Comparison of ENCODE assay signal across 1 cellular context in genomic region chr10:104291439-104291951, GRCh38.
A peak's percentile ranks its signal among the peaks of the same experiment; 100 is the strongest.
TF ChIP-seq lines count a peak whose summit lies in the region.

No MANE protein-coding gene starts in this region.

TF ChIP-seq in HepG2, 621 proteins besides CTCF, POLR2A, EP300 and RAD21 (continued from another document and continues in another):
- TF ChIP-seq ZIK1 (CRISPR knock-in tag; IDR thresholded peaks at IDR 0.05; ENCODE audit: borderline replicate concordance, low read depth) (no peak), KDM5B (CRISPR knock-in tag; IDR thresholded peaks at IDR 0.05; ENCODE audit: borderline replicate concordance) (peak; percentile 41; the same call in 1 of the 2 replicates), TFDP2 (CRISPR knock-in tag; IDR thresholded peaks at IDR 0.05) (0 out of 2 replicates have a peak, but pooled peaks have one; percentile 37), ZNF720 (CRISPR knock-in tag; IDR thresholded peaks at IDR 0.05) (no peak), ARNT2 (CRISPR knock-in tag; IDR thresholded peaks at IDR 0.05; ENCODE audit: low read depth) (peak; percentile 23; the same call in 1 of the 2 replicates), KDM4B (CRISPR knock-in tag; IDR thresholded peaks at IDR 0.05) (peak; percentile 64; the same call in 1 of the 2 replicates), BORCS8-MEF2B (CRISPR knock-in tag; IDR thresholded peaks at IDR 0.05) (peak; percentile 48; the same call in 1 of the 2 replicates), IKZF5 (CRISPR knock-in tag; IDR thresholded peaks at IDR 0.05) (peak; percentile 45; the same call in 1 of the 2 replicates), SALL1 (CRISPR knock-in tag; IDR thresholded peaks at IDR 0.05) (peak; percentile 88), NFKB2 (CRISPR knock-in tag; IDR thresholded peaks at IDR 0.05; ENCODE audit: borderline replicate concordance) (peak; percentile 22; the same call in 1 of the 2 replicates), ZNF292 (CRISPR knock-in tag; IDR thresholded peaks at IDR 0.05; ENCODE audit: borderline replicate concordance, low read depth) (no peak), ZNF496 (CRISPR knock-in tag; IDR thresholded peaks at IDR 0.05; ENCODE audit: insufficient replicate concordance) (no peak), RORA (CRISPR knock-in tag; IDR thresholded peaks at IDR 0.05) (no peak), MYC (CRISPR knock-in tag; IDR thresholded peaks at IDR 0.05; ENCODE audit: borderline replicate concordance) (peak; percentile 42; the same call in 1 of the 2 replicates), GATAD1 (CRISPR knock-in tag; IDR thresholded peaks at IDR 0.05) (peak; percentile 15; the same call in 1 of the 2 replicates), ATM (IDR thresholded peaks at IDR 0.05; ENCODE audit: borderline replicate concordance) (no peak), CREB1 (IDR thresholded peaks at IDR 0.05) (peak; percentile 63; the same call in 1 of the 2 replicates), CREB1 (CRISPR knock-in tag; IDR thresholded peaks at IDR 0.05) (peak; percentile 76), PHF8 (CRISPR knock-in tag; IDR thresholded peaks at IDR 0.05) (0 out of 2 replicates have a peak, but pooled peaks have one; percentile 37), KAT8 (CRISPR knock-in tag; IDR thresholded peaks at IDR 0.05) (peak; percentile 61; the same call in 1 of the 2 replicates), ZBTB33 (CRISPR knock-in tag; IDR thresholded peaks at IDR 0.05) (peak; percentile 67), NR2F2 (IDR thresholded peaks at IDR 0.05; ENCODE audit: borderline replicate concordance, low read depth) (no peak), ZKSCAN8 (CRISPR knock-in tag; IDR thresholded peaks at IDR 0.05; ENCODE audit: borderline replicate concordance) (0 out of 2 replicates have a peak, but pooled peaks have one; percentile 61), POGZ (CRISPR knock-in tag; IDR thresholded peaks at IDR 0.05) (peak; percentile 52; the same call in 1 of the 2 replicates), FOXA3 (CRISPR knock-in tag; IDR thresholded peaks at IDR 0.05) (peak; percentile 38; the same call in 1 of the 2 replicates), NONO (IDR thresholded peaks at IDR 0.05) (no peak), NONO (CRISPR knock-in tag; conservative IDR thresholded peaks at IDR 0.05) (peak; percentile 51; the same call in 1 of the 2 replicates), ZBTB38 (CRISPR knock-in tag; IDR thresholded peaks at IDR 0.05) (0 out of 2 replicates have a peak, but pooled peaks have one; percentile 26), KLF9 (CRISPR knock-in tag; IDR thresholded peaks at IDR 0.05; ENCODE audit: low read depth) (no peak), FOXO1 (CRISPR knock-in tag; IDR thresholded peaks at IDR 0.05) (peak; percentile 57; the same call in 1 of the 2 replicates), SP2 (CRISPR knock-in tag; IDR thresholded peaks at IDR 0.05) (no peak), RCOR2 (CRISPR knock-in tag; IDR thresholded peaks at IDR 0.05) (peak; percentile 47; the same call in 1 of the 2 replicates), TBX2 (CRISPR knock-in tag; IDR thresholded peaks at IDR 0.05; ENCODE audit: borderline replicate concordance) (peak; percentile 39; the same call in 1 of the 2 replicates), ZNF460 (CRISPR knock-in tag; IDR thresholded peaks at IDR 0.05; ENCODE audit: borderline replicate concordance) (no peak), ZKSCAN1 (IDR thresholded peaks at IDR 0.05; ENCODE audit: low read length) (peak; percentile 39; the same call in 1 of the 2 replicates), TMF1 (CRISPR knock-in tag; IDR thresholded peaks at IDR 0.05; ENCODE audit: low read depth) (no peak), ZSCAN9 (CRISPR knock-in tag; IDR thresholded peaks at IDR 0.05; ENCODE audit: borderline replicate concordance) (peak; percentile 77; the same call in 1 of the 2 replicates)
- TF ChIP-seq, protein P1, sequence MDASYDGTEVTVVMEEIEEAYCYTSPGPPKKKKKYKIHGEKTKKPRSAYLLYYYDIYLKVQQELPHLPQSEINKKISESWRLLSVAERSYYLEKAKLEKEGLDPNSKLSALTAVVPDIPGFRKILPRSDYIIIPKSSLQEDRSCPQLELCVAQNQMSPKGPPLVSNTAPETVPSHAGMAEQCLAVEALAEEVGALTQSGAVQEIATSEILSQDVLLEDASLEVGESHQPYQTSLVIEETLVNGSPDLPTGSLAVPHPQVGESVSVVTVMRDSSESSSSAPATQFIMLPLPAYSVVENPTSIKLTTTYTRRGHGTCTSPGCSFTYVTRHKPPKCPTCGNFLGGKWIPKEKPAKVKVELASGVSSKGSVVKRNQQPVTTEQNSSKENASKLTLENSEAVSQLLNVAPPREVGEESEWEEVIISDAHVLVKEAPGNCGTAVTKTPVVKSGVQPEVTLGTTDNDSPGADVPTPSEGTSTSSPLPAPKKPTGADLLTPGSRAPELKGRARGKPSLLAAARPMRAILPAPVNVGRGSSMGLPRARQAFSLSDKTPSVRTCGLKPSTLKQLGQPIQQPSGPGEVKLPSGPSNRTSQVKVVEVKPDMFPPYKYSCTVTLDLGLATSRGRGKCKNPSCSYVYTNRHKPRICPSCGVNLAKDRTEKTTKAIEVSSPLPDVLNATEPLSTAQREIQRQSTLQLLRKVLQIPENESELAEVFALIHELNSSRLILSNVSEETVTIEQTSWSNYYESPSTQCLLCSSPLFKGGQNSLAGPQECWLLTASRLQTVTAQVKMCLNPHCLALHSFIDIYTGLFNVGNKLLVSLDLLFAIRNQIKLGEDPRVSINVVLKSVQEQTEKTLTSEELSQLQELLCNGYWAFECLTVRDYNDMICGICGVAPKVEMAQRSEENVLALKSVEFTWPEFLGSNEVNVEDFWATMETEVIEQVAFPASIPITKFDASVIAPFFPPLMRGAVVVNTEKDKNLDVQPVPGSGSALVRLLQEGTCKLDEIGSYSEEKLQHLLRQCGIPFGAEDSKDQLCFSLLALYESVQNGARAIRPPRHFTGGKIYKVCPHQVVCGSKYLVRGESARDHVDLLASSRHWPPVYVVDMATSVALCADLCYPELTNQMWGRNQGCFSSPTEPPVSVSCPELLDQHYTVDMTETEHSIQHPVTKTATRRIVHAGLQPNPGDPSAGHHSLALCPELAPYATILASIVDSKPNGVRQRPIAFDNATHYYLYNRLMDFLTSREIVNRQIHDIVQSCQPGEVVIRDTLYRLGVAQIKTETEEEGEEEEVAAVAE (CRISPR knock-in tag; IDR thresholded peaks at IDR 0.05; ENCODE audit: borderline replicate concordance): 0 out of 2 replicates have a peak, but pooled peaks have one; percentile 50
- TF ChIP-seq, protein P2, sequence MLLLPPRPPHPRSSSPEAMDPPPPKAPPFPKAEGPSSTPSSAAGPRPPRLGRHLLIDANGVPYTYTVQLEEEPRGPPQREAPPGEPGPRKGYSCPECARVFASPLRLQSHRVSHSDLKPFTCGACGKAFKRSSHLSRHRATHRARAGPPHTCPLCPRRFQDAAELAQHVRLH (CRISPR knock-in tag; IDR thresholded peaks at IDR 0.05; ENCODE audit: borderline replicate concordance, low read depth): peak; percentile 84; the same call in 1 of the 2 replicates
- TF ChIP-seq, protein P3, sequence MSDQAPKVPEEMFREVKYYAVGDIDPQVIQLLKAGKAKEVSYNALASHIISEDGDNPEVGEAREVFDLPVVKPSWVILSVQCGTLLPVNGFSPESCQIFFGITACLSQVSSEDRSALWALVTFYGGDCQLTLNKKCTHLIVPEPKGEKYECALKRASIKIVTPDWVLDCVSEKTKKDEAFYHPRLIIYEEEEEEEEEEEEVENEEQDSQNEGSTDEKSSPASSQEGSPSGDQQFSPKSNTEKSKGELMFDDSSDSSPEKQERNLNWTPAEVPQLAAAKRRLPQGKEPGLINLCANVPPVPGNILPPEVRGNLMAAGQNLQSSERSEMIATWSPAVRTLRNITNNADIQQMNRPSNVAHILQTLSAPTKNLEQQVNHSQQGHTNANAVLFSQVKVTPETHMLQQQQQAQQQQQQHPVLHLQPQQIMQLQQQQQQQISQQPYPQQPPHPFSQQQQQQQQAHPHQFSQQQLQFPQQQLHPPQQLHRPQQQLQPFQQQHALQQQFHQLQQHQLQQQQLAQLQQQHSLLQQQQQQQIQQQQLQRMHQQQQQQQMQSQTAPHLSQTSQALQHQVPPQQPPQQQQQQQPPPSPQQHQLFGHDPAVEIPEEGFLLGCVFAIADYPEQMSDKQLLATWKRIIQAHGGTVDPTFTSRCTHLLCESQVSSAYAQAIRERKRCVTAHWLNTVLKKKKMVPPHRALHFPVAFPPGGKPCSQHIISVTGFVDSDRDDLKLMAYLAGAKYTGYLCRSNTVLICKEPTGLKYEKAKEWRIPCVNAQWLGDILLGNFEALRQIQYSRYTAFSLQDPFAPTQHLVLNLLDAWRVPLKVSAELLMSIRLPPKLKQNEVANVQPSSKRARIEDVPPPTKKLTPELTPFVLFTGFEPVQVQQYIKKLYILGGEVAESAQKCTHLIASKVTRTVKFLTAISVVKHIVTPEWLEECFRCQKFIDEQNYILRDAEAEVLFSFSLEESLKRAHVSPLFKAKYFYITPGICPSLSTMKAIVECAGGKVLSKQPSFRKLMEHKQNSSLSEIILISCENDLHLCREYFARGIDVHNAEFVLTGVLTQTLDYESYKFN (CRISPR knock-in tag; conservative IDR thresholded peaks at IDR 0.05): 0 out of 2 replicates have a peak, but pooled peaks have one; percentile 20
- TF ChIP-seq, protein P4, sequence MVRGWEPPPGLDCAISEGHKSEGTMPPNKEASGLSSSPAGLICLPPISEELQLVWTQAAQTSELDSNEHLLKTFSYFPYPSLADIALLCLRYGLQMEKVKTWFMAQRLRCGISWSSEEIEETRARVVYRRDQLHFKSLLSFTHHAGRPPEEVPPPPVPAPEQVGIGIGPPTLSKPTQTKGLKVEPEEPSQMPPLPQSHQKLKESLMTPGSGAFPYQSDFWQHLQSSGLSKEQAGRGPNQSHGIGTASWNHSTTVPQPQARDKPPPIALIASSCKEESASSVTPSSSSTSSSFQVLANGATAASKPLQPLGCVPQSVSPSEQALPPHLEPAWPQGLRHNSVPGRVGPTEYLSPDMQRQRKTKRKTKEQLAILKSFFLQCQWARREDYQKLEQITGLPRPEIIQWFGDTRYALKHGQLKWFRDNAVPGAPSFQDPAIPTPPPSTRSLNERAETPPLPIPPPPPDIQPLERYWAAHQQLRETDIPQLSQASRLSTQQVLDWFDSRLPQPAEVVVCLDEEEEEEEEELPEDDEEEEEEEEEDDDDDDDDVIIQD (CRISPR knock-in tag; IDR thresholded peaks at IDR 0.05; ENCODE audit: low read depth): peak; percentile 69
- TF ChIP-seq, protein P5, sequence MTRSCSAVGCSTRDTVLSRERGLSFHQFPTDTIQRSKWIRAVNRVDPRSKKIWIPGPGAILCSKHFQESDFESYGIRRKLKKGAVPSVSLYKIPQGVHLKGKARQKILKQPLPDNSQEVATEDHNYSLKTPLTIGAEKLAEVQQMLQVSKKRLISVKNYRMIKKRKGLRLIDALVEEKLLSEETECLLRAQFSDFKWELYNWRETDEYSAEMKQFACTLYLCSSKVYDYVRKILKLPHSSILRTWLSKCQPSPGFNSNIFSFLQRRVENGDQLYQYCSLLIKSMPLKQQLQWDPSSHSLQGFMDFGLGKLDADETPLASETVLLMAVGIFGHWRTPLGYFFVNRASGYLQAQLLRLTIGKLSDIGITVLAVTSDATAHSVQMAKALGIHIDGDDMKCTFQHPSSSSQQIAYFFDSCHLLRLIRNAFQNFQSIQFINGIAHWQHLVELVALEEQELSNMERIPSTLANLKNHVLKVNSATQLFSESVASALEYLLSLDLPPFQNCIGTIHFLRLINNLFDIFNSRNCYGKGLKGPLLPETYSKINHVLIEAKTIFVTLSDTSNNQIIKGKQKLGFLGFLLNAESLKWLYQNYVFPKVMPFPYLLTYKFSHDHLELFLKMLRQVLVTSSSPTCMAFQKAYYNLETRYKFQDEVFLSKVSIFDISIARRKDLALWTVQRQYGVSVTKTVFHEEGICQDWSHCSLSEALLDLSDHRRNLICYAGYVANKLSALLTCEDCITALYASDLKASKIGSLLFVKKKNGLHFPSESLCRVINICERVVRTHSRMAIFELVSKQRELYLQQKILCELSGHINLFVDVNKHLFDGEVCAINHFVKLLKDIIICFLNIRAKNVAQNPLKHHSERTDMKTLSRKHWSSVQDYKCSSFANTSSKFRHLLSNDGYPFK (CRISPR knock-in tag; IDR thresholded peaks at IDR 0.05; ENCODE audit: borderline replicate concordance): no peak
